In the genomic region with DNA sequence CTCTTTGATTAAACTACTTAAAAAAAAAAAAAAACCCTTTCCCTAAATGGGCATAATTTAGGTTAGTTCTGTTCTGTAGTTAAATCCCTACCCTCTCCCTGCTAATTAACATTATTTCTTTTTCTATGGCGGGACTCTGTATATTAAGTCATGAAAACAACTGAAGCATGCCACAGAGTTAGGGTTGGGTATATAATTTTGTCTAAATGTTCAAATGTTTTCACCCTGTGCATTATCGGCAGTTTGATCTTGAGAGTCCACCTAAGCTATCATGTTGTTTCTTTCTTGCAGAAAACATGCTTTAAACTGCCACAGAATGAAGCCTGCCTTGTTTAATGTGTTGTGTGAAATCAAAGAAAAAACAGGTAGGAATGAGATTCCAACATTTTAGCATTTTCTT, we compare ENCODE assay signal across 11 cellular contexts. TPM values are rescaled to one million over a fixed set of nuclear protein-coding genes. Genes with fewer than 3 reads are reported as not detected.
A peak's percentile ranks its signal among the peaks of the same experiment; 100 is the strongest.
DNase-seq lines count a peak whose midpoint lies in the region; ATAC-seq and TF ChIP-seq lines count a peak whose summit lies in the region.
"Had no signal": no experiment of that assay in that cellular context is flagged by ENCODE, and none has a peak within 500 bp of the region (broad histone marks: within the 10 kb centered on the region; RNA-seq: fewer than 3 reads in every experiment).

No MANE protein-coding gene starts in this region.

- H3K27me3 ChIP-seq in foreskin keratinocyte (no peaks in the 10 kb centered on the region), prostate gland (replicated peaks; ENCODE audit: insufficient read depth) (no peaks in the 10 kb centered on the region)

- no peak for TF ChIP-seq CTCF in AG09309 (IDR thresholded peaks at IDR 0.05; ENCODE audit: control insufficient read depth, insufficient read depth, low read depth, low read length, missing control alignments)
- no peak for TF ChIP-seq CTCF in WTC11 (IDR thresholded peaks at IDR 0.05)
- TF ChIP-seq CTCF in foreskin keratinocyte (conservative IDR thresholded peaks at IDR 0.05): no peak
- no peak for TF ChIP-seq CTCF in prostate gland (IDR thresholded peaks at IDR 0.05)

- H3K27me3 Mint-ChIP-seq in WTC11 (ENCODE audit: low read depth): no peaks in the 10 kb centered on the region
- peaks cover 13% of the 10 kb centered on the region for H3K27me3 Mint-ChIP-seq in activated CD4-positive, alpha-beta T cell treated with anti-CD3 and anti-CD28 coated beads for 36 hours
- peaks cover 19 to 39% of the 10 kb centered on the region in 2 donors for H3K27me3 Mint-ChIP-seq in natural killer cell treated with Interleukin-12 subunit alpha and Interleukin-12 subunit beta and Interleukin-15 and Interleukin-18, amount 100 ng/mL, for 72 hours

- no peaks in the 10 kb centered on the region for H3K36me3 ChIP-seq in prostate gland

- POLR2A ChIA-PET in WTC11 (lab: Charles Lee): no interaction called here
- POLR2A ChIA-PET in activated CD4-positive, alpha-beta T cell treated with anti-CD3 and anti-CD28 coated beads for 36 hours (lab: Charles Lee): no interaction called here

- intact Hi-C loops in prostate gland (cut with DNase I): loop anchor here (5.0 kb wide), 2 partner anchors 49 to 224 kb away; no protein-coding TSS in a partner anchor
- intact Hi-C loops in activated CD4-positive, alpha-beta T cell treated with anti-CD3 and anti-CD28 coated beads for 36 hours (cut with DNase I, micrococcal nuclease): no loop called here

- TF ChIP-seq POLR2A in prostate gland (IDR thresholded peaks at IDR 0.05): no peak

- peak overlapping the region; percentile 39 for H3K27ac ChIP-seq in foreskin keratinocyte
- peak overlapping the region; percentile 87 to 90 for H3K27ac ChIP-seq in prostate gland

- peak overlapping the region; percentile 100 for H3K4me3 Mint-ChIP-seq in WTC11
- no peak overlapping the region for H3K4me3 Mint-ChIP-seq in activated CD4-positive, alpha-beta T cell treated with anti-CD3 and anti-CD28 coated beads for 36 hours
- no peak overlapping the region for H3K4me3 Mint-ChIP-seq in natural killer cell treated with Interleukin-12 subunit alpha and Interleukin-12 subunit beta and Interleukin-15 and Interleukin-18, amount 100 ng/mL, for 72 hours

- DNase-seq in AG09309 (ENCODE audit: low read depth) (no peak), WTC11 (ENCODE audit: low spot score) (no peak), foreskin keratinocyte (peak in 1 of 2 donors; percentile 54), prostate gland (ENCODE audit: low spot score) (no peak)
- DNase-seq in activated CD4-positive, alpha-beta T cell treated with anti-CD3 and anti-CD28 coated beads for 36 hours: no peak
- no peak for DNase-seq in natural killer cell treated with Interleukin-12 subunit alpha and Interleukin-12 subunit beta and Interleukin-15 and Interleukin-18, amount 100 ng/mL, for 72 hours (ENCODE audit: low spot score)
- DNase-seq: Kasumi-1; NK-92 treated with Interleukin-12 subunit alpha and Interleukin-12 subunit beta, amount 100 ng/mL, for 24 hours had no signal

- 5% methylated on average over 2 of the region's 2 CpGs for WGBS in prostate gland

- peaks cover 64% of the 10 kb centered on the region for H3K4me1 Mint-ChIP-seq in WTC11
- peaks cover 5% of the 10 kb centered on the region for H3K4me1 Mint-ChIP-seq in activated CD4-positive, alpha-beta T cell treated with anti-CD3 and anti-CD28 coated beads for 36 hours
- H3K4me1 Mint-ChIP-seq in natural killer cell treated with Interleukin-12 subunit alpha and Interleukin-12 subunit beta and Interleukin-15 and Interleukin-18, amount 100 ng/mL, for 72 hours (ENCODE audit: low read depth in 2 of 2): peaks cover 3 to 4% of the 10 kb centered on the region in 2 donors

- H3K4me3 ChIP-seq in AG09309 (ENCODE audit: control insufficient read depth, low read depth, low read length) (peak overlapping the region; percentile 17), prostate gland (peak overlapping the region; percentile 66 to 70)

- no peaks in the 10 kb centered on the region for H3K9me3 ChIP-seq in prostate gland

- ATAC-seq in WTC11 (no peak), foreskin keratinocyte (no peak), HG03439 (IDR thresholded peaks at IDR 0.05; ENCODE audit: unreplicated experiment) (no peak), GM18502 (IDR thresholded peaks at IDR 0.05; ENCODE audit: poor library complexity, unreplicated experiment) (no peak)
- no peak for ATAC-seq in activated CD4-positive, alpha-beta T cell treated with anti-CD3 and anti-CD28 coated beads for 36 hours
- no peak for ATAC-seq in natural killer cell treated with Interleukin-12 subunit alpha and Interleukin-12 subunit beta and Interleukin-15 and Interleukin-18, amount 100 ng/mL, for 72 hours
- ATAC-seq: activated naive CD4-positive, alpha-beta T cell treated with anti-CD3 and anti-CD28 coated beads, Interleukin-2, amount 50 U/mL, for 72 hours had no signal

- no peak overlapping the region for H3K27ac Mint-ChIP-seq in WTC11
- no peak overlapping the region for H3K27ac Mint-ChIP-seq in activated CD4-positive, alpha-beta T cell treated with anti-CD3 and anti-CD28 coated beads for 36 hours
- no peak overlapping the region for H3K27ac Mint-ChIP-seq in natural killer cell treated with Interleukin-12 subunit alpha and Interleukin-12 subunit beta and Interleukin-15 and Interleukin-18, amount 100 ng/mL, for 72 hours
- H3K27ac Mint-ChIP-seq: activated naive CD4-positive, alpha-beta T cell treated with anti-CD3 and anti-CD28 coated beads, Interleukin-2, amount 50 U/mL, for 72 hours had no signal

- peaks cover 34% of the 10 kb centered on the region for H3K4me1 ChIP-seq in foreskin keratinocyte
- H3K4me1 ChIP-seq in prostate gland (replicated peaks): no peaks in the 10 kb centered on the region

- no peaks in the 10 kb centered on the region for H3K9me3 Mint-ChIP-seq in WTC11
- H3K9me3 Mint-ChIP-seq in activated CD4-positive, alpha-beta T cell treated with anti-CD3 and anti-CD28 coated beads for 36 hours (ENCODE audit: low read depth): no peaks in the 10 kb centered on the region
- no peaks in the 10 kb centered on the region for H3K9me3 Mint-ChIP-seq in natural killer cell treated with Interleukin-12 subunit alpha and Interleukin-12 subunit beta and Interleukin-15 and Interleukin-18, amount 100 ng/mL, for 72 hours
- H3K9me3 Mint-ChIP-seq: activated naive CD4-positive, alpha-beta T cell treated with anti-CD3 and anti-CD28 coated beads, Interleukin-2, amount 50 U/mL, for 72 hours had no signal

- CTCF ChIA-PET in WTC11 (lab: Charles Lee): interaction anchor here (1.0 to 1.1 kb wide), 2 partner anchors 62 to 111 kb away, joined by 3 read pairs; no protein-coding TSS in a partner anchor
- CTCF ChIA-PET in activated CD4-positive, alpha-beta T cell treated with anti-CD3 and anti-CD28 coated beads for 36 hours (lab: Charles Lee): no interaction called here

- peaks cover 4% of the 10 kb centered on the region; the same call in 1 of the 2 replicates for H3K36me3 Mint-ChIP-seq in WTC11
- H3K36me3 Mint-ChIP-seq in activated CD4-positive, alpha-beta T cell treated with anti-CD3 and anti-CD28 coated beads for 36 hours (ENCODE audit: low read depth): no peaks in the 10 kb centered on the region
- no peaks in the 10 kb centered on the region for H3K36me3 Mint-ChIP-seq in natural killer cell treated with Interleukin-12 subunit alpha and Interleukin-12 subunit beta and Interleukin-15 and Interleukin-18, amount 100 ng/mL, for 72 hours

TF ChIP-seq in WTC11, 78 proteins besides CTCF, POLR2A, EP300 and RAD21 (continues in another document):
- TF ChIP-seq, protein P1, sequence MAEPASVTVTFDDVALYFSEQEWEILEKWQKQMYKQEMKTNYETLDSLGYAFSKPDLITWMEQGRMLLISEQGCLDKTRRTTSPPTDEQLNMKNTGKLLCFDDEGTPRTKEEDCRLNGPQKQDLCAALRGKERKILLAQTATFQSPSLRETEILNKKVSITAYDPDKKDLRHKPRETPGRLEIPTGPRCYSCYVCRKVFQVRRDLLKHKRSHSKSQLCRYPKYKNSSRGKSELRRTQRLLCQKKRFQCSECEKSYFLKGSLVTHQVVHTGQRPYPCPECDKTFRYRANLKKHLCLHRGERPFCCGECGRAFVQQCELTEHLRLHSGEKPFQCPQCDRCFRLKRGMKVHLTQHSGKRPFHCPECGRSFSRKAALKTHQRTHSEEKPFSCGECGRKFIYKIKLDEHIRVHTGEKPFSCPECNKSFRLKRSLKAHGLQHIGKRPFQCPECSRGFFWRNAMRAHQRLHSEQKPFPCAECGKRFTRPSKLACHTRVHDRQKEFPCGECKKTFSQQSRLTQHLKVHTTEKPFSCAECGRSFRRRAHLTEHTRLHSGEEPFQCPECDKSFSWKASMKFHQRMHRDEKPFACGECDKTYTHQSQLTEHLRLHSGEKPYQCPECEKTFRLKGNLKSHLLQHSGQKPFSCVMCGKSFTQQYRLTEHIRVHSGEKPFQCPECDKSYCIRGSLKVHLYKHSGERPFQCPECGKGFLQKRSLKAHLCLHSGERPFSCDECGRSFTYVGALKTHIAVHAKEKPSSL (CRISPR knock-in tag; conservative IDR thresholded peaks at IDR 0.05): no peak
- TF ChIP-seq, protein P2, sequence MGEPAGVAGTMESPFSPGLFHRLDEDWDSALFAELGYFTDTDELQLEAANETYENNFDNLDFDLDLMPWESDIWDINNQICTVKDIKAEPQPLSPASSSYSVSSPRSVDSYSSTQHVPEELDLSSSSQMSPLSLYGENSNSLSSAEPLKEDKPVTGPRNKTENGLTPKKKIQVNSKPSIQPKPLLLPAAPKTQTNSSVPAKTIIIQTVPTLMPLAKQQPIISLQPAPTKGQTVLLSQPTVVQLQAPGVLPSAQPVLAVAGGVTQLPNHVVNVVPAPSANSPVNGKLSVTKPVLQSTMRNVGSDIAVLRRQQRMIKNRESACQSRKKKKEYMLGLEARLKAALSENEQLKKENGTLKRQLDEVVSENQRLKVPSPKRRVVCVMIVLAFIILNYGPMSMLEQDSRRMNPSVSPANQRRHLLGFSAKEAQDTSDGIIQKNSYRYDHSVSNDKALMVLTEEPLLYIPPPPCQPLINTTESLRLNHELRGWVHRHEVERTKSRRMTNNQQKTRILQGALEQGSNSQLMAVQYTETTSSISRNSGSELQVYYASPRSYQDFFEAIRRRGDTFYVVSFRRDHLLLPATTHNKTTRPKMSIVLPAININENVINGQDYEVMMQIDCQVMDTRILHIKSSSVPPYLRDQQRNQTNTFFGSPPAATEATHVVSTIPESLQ (CRISPR knock-in tag; IDR thresholded peaks at IDR 0.05): no peak
- TF ChIP-seq NFYB (CRISPR knock-in tag; conservative IDR thresholded peaks at IDR 0.05; ENCODE audit: low read depth) (no peak), NR2C2 (CRISPR knock-in tag; IDR thresholded peaks at IDR 0.05) (no peak), FOXP1 (CRISPR knock-in tag; IDR thresholded peaks at IDR 0.05; ENCODE audit: borderline replicate concordance) (no peak), RELA (CRISPR knock-in tag; IDR thresholded peaks at IDR 0.05; ENCODE audit: borderline replicate concordance) (no peak), GTF2I (CRISPR knock-in tag; conservative IDR thresholded peaks at IDR 0.05) (no peak)

RNA-seq across cellular contexts. Expression of a gene that starts 4.0 kb away (rescaled TPM):
- 97.7 to 102 TPM (median 102 TPM) in 3 replicates for total RNA-seq in WTC11 (2021)
- total RNA-seq in foreskin keratinocyte: 2.8 and 3.3 TPM in 2 replicates
- 1.1 and 1.3 TPM in 2 replicates for polyA plus RNA-seq in foreskin keratinocyte
- 10 to 100 TPM; 50.2 to 60.4 TPM for total RNA-seq in prostate gland
- under 1 TPM; 0.18 to 0.37 TPM for total RNA-seq in activated CD4-positive, alpha-beta T cell treated with anti-CD3 and anti-CD28 coated beads for 36 hours
- total RNA-seq in natural killer cell treated with Interleukin-12 subunit alpha and Interleukin-12 subunit beta and Interleukin-15 and Interleukin-18, amount 100 ng/mL, for 72 hours: under 1 TPM in 1 of 2 donors, not detected in 1; 0.53 TPM

Comparison
In these comparisons a context has a peak if more than half of its experiments do, and no peak if none do; other contexts are left out.
1. RNA of a gene that starts 4.0 kb away (total RNA-seq): 97.7 to 102 TPM in WTC11 and 50.2 to 60.4 TPM in prostate gland; 2.8 to 3.3 TPM in foreskin keratinocyte, 0.53 TPM in natural killer cell treated with Interleukin-12 subunit alpha and Interleukin-12 subunit beta and Interleukin-15 and Interleukin-18, amount 100 ng/mL, for 72 hours and 0.18 to 0.37 TPM in activated CD4-positive, alpha-beta T cell treated with anti-CD3 and anti-CD28 coated beads for 36 hours; every median in the first group is over 10 times any median in the second.